Comparison of ENCODE assay signal across 17 cellular contexts in genomic region chr10:133529576-133529946, GRCh38. TPM values are rescaled to one million over a fixed set of nuclear protein-coding genes. Genes with fewer than 3 reads are reported as not detected.
DNase-seq lines count a peak whose midpoint lies in the region; ATAC-seq and TF ChIP-seq lines count a peak whose summit lies in the region.
"Had no signal": no experiment of that assay in that cellular context is flagged by ENCODE, and none has a peak within 500 bp of the region (broad histone marks: within the 10 kb centered on the region; RNA-seq: fewer than 3 reads in every experiment).

No MANE protein-coding gene starts in this region.

- H3K36me3 Mint-ChIP-seq in GM23338 (ENCODE audit: low read depth) (peaks cover 3% of the 10 kb centered on the region; the same call in 2 of the 3 replicates), naive B cell (no peaks in the 10 kb centered on the region)
- no peaks in the 10 kb centered on the region for H3K36me3 Mint-ChIP-seq in activated naive CD8-positive, alpha-beta T cell treated with anti-CD3 and anti-CD28 coated beads, Interleukin-2, amount 50 U/mL, for 24 hours (ENCODE audit: low read depth)

- H3K4me1 Mint-ChIP-seq in GM23338 = peaks cover 7% of the 10 kb centered on the region; the same call in 2 of the 3 replicates
- peaks cover 21% of the 10 kb centered on the region for H3K4me1 Mint-ChIP-seq in activated naive CD8-positive, alpha-beta T cell treated with anti-CD3 and anti-CD28 coated beads, Interleukin-2, amount 50 U/mL, for 24 hours
- peaks cover 15 to 27% (median 23%) of the 10 kb centered on the region in 3 donors for H3K4me1 Mint-ChIP-seq in naive B cell

- peak overlapping the region; percentile 78 for H3K4me2 ChIP-seq in GM23338

- H3K27me3 Mint-ChIP-seq in GM23338 (ENCODE audit: insufficient read depth, low read depth, poor library complexity) (peaks cover 78% of the 10 kb centered on the region), naive B cell (peaks cover 48 to 94% (median 83%) of the 10 kb centered on the region in 3 donors)
- H3K27me3 Mint-ChIP-seq in activated naive CD8-positive, alpha-beta T cell treated with anti-CD3 and anti-CD28 coated beads, Interleukin-2, amount 50 U/mL, for 24 hours = peaks cover 52% of the 10 kb centered on the region

- TF ChIP-seq CTCF in GM23338 (conservative IDR thresholded peaks at IDR 0.05; ENCODE audit: low read depth in 2 of 2) = no peak

- ATAC-seq in GM23338 (peak; percentile 34), naive B cell (ENCODE audit: low read depth in 2 of 2) (no peak), HG03108 (IDR thresholded peaks at IDR 0.05; ENCODE audit: unreplicated experiment) (no peak), HG02970 (IDR thresholded peaks at IDR 0.05; ENCODE audit: low FRiP score, unreplicated experiment) (no peak)
- no peak for ATAC-seq in activated naive CD8-positive, alpha-beta T cell treated with anti-CD3 and anti-CD28 coated beads, Interleukin-2, amount 50 U/mL, for 24 hours
- ATAC-seq: left colon had no signal

- peaks cover 83% of the 10 kb centered on the region for H3K27me3 ChIP-seq in GM23338 (ENCODE audit: insufficient read depth)

- peak overlapping the region; percentile 57 for H3K4me3 ChIP-seq in GM23338
- H3K4me3 ChIP-seq: K562 had no signal

- peak; percentile 0 for DNase-seq in NCI-H2227 (lab: John Stamatoyannopoulos, UW; ENCODE audit: unreplicated experiment)
- no peak for DNase-seq in NCI-H2227 treated with DMSO at 0.1 percent for 48 hours (lab: John Stamatoyannopoulos, UW)
- peak; percentile 5 for DNase-seq in GM23338 (ENCODE audit: low spot score)
- DNase-seq in activated naive CD8-positive, alpha-beta T cell treated with anti-CD3 and anti-CD28 coated beads, Interleukin-2, amount 50 U/mL, for 24 hours = no peak
- no peak for DNase-seq in naive B cell
- DNase-seq in HPDE6-E6E7 (ENCODE audit: extremely low spot score) = no peak
- DNase-seq: left colon, NCI-H1694, small intestine, T-helper 9 cell, transverse colon had no signal

- no peaks in the 10 kb centered on the region; the same call in 1 of the 2 replicates for H3K4me1 ChIP-seq in GM23338 (ENCODE audit: insufficient read depth)

- H3F3A ChIP-seq in GM23338 (replicated peaks; ENCODE audit: low read depth) = no peaks in the 10 kb centered on the region

- H2AFZ ChIP-seq in GM23338 = peak overlapping the region; percentile 49; the same call in 1 of the 2 replicates

- H3K27ac Mint-ChIP-seq in GM23338 (no peak overlapping the region), naive B cell (peak overlapping the region in 1 of 6 donors; percentile 10)
- no peak overlapping the region for H3K27ac Mint-ChIP-seq in activated naive CD8-positive, alpha-beta T cell treated with anti-CD3 and anti-CD28 coated beads, Interleukin-2, amount 50 U/mL, for 24 hours

- H3K9me3 Mint-ChIP-seq in GM23338 (peaks cover 49% of the 10 kb centered on the region), naive B cell (peaks cover 0 to 5% (median 1%) of the 10 kb centered on the region in 7 donors)
- no peaks in the 10 kb centered on the region for H3K9me3 Mint-ChIP-seq in activated naive CD8-positive, alpha-beta T cell treated with anti-CD3 and anti-CD28 coated beads, Interleukin-2, amount 50 U/mL, for 24 hours

- H3K27ac ChIP-seq in GM23338 (ENCODE audit: low read depth) = no peak overlapping the region
- H3K27ac ChIP-seq: neutrophil, RWPE1, transverse colon had no signal

- H3K4me3 Mint-ChIP-seq in GM23338 (peak overlapping the region; percentile 73), naive B cell (peak overlapping the region in 7 of 8 donors; percentile 32 to 88 (median 73))
- H3K4me3 Mint-ChIP-seq in activated naive CD8-positive, alpha-beta T cell treated with anti-CD3 and anti-CD28 coated beads, Interleukin-2, amount 50 U/mL, for 24 hours = peak overlapping the region; percentile 70

- no peaks in the 10 kb centered on the region for H3K36me3 ChIP-seq in GM23338 (ENCODE audit: insufficient read depth)
- H3K36me3 ChIP-seq: neutrophil, transverse colon had no signal

- H4K20me1 ChIP-seq in GM23338 (replicated peaks; ENCODE audit: insufficient read depth) = no peaks in the 10 kb centered on the region

- H3K79me2 ChIP-seq in GM23338 (replicated peaks; ENCODE audit: insufficient read depth) = no peaks in the 10 kb centered on the region

- no peaks in the 10 kb centered on the region for H3K9me2 ChIP-seq in GM23338 (ENCODE audit: insufficient read depth)

TF ChIP-seq in GM23338, 12 proteins besides CTCF, POLR2A, EP300 and RAD21 (continues in another document):
- TF ChIP-seq, protein P1, sequence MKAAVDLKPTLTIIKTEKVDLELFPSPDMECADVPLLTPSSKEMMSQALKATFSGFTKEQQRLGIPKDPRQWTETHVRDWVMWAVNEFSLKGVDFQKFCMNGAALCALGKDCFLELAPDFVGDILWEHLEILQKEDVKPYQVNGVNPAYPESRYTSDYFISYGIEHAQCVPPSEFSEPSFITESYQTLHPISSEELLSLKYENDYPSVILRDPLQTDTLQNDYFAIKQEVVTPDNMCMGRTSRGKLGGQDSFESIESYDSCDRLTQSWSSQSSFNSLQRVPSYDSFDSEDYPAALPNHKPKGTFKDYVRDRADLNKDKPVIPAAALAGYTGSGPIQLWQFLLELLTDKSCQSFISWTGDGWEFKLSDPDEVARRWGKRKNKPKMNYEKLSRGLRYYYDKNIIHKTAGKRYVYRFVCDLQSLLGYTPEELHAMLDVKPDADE (IDR thresholded peaks at IDR 0.05) = no peak
- TF ChIP-seq NANOG (IDR thresholded peaks at IDR 0.05; ENCODE audit: borderline replicate concordance) = no peak
- TF ChIP-seq ZNF114 (CRISPR knock-in tag; IDR thresholded peaks at IDR 0.05) = no peak
- TF ChIP-seq, protein P2, sequence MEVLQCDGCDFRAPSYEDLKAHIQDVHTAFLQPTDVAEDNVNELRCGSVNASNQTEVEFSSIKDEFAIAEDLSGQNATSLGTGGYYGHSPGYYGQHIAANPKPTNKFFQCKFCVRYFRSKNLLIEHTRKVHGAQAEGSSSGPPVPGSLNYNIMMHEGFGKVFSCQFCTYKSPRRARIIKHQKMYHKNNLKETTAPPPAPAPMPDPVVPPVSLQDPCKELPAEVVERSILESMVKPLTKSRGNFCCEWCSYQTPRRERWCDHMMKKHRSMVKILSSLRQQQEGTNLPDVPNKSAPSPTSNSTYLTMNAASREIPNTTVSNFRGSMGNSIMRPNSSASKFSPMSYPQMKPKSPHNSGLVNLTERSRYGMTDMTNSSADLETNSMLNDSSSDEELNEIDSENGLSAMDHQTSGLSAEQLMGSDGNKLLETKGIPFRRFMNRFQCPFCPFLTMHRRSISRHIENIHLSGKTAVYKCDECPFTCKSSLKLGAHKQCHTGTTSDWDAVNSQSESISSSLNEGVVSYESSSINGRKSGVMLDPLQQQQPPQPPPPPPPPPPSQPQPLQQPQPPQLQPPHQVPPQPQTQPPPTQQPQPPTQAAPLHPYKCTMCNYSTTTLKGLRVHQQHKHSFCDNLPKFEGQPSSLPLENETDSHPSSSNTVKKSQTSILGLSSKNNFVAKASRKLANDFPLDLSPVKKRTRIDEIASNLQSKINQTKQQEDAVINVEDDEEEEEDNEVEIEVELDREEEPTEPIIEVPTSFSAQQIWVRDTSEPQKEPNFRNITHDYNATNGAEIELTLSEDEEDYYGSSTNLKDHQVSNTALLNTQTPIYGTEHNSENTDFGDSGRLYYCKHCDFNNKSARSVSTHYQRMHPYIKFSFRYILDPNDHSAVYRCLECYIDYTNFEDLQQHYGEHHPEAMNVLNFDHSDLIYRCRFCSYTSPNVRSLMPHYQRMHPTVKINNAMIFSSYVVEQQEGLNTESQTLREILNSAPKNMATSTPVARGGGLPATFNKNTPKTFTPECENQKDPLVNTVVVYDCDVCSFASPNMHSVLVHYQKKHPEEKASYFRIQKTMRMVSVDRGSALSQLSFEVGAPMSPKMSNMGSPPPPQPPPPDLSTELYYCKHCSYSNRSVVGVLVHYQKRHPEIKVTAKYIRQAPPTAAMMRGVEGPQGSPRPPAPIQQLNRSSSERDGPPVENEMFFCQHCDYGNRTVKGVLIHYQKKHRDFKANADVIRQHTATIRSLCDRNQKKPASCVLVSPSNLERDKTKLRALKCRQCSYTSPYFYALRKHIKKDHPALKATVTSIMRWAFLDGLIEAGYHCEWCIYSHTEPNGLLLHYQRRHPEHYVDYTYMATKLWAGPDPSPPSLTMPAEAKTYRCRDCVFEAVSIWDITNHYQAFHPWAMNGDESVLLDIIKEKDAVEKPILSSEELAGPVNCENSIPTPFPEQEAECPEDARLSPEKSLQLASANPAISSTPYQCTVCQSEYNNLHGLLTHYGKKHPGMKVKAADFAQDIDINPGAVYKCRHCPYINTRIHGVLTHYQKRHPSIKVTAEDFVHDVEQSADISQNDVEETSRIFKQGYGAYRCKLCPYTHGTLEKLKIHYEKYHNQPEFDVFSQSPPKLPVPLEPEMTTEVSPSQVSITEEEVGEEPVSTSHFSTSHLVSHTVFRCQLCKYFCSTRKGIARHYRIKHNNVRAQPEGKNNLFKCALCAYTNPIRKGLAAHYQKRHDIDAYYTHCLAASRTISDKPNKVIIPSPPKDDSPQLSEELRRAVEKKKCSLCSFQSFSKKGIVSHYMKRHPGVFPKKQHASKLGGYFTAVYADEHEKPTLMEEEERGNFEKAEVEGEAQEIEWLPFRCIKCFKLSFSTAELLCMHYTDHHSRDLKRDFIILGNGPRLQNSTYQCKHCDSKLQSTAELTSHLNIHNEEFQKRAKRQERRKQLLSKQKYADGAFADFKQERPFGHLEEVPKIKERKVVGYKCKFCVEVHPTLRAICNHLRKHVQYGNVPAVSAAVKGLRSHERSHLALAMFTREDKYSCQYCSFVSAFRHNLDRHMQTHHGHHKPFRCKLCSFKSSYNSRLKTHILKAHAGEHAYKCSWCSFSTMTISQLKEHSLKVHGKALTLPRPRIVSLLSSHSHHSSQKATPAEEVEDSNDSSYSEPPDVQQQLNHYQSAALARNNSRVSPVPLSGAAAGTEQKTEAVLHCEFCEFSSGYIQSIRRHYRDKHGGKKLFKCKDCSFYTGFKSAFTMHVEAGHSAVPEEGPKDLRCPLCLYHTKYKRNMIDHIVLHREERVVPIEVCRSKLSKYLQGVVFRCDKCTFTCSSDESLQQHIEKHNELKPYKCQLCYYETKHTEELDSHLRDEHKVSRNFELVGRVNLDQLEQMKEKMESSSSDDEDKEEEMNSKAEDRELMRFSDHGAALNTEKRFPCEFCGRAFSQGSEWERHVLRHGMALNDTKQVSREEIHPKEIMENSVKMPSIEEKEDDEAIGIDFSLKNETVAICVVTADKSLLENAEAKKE (CRISPR knock-in tag; IDR thresholded peaks at IDR 0.05) = no peak
- TF ChIP-seq ZNF331 (CRISPR knock-in tag; IDR thresholded peaks at IDR 0.05; ENCODE audit: low read depth) = no peak
- no peak for TF ChIP-seq POLR2AphosphoS5 (IDR thresholded peaks at IDR 0.05; ENCODE audit: low read depth)
- TF ChIP-seq CREB1 (CRISPR knock-in tag; IDR thresholded peaks at IDR 0.05; ENCODE audit: low read depth) = no peak

RNA-seq across cellular contexts. Expression of gene CYP2E1, which starts 2.4 kb away (rescaled TPM):
- total RNA-seq in GM23338 (2014; rRNA removed; shearing (Covaris generic)) = 0.74 and 2.2 TPM in 2 replicates
- polyA plus RNA-seq in GM23338 (2016; fragmentation: Nextera tagmentation; extraction: Ambion mirVana) (0.97 and 1.4 TPM in 2 replicates), naive B cell (ENCODE audit: low read depth in 6 of 6) (under 1 TPM in 1 of 6 donors, not detected in 5; 0.04 TPM)
- total RNA-seq: A172 had no signal

RNA-seq across cellular contexts. Expression of gene SYCE1, which starts 35.8 kb away (rescaled TPM):
- not detected in 2 replicates for total RNA-seq in GM23338 (2014; rRNA removed; shearing (Covaris generic))
- polyA plus RNA-seq in GM23338 (2016; fragmentation: Nextera tagmentation; extraction: Ambion mirVana) (0.38 and 0.53 TPM in 2 replicates), naive B cell (ENCODE audit: low read depth in 6 of 6) (1 to 10 TPM in 1 of 6 donors, under 1 TPM in 1, not detected in 4; 0.45 to 2.2 TPM)
- total RNA-seq: A172, K562, left colon had no signal
- polyA plus RNA-seq: K562 had no signal

Comparison
In these comparisons a context has a peak if more than half of its experiments do, and no peak if none do; other contexts are left out.
1. DNase-seq: peak in NCI-H2227 (single experiment) and GM23338 (single experiment); none in NCI-H2227 treated with DMSO at 0.1 percent for 48 hours (single experiment), activated naive CD8-positive, alpha-beta T cell treated with anti-CD3 and anti-CD28 coated beads, Interleukin-2, amount 50 U/mL, for 24 hours (single experiment), naive B cell (single experiment) and HPDE6-E6E7 (single experiment).
2. Peak in every context shown above with its lines, with median percentiles within 50 percentile points of each other: H3K4me3 Mint-ChIP-seq.